ENCODE assay signal across 18 cellular contexts in the genomic region with DNA sequence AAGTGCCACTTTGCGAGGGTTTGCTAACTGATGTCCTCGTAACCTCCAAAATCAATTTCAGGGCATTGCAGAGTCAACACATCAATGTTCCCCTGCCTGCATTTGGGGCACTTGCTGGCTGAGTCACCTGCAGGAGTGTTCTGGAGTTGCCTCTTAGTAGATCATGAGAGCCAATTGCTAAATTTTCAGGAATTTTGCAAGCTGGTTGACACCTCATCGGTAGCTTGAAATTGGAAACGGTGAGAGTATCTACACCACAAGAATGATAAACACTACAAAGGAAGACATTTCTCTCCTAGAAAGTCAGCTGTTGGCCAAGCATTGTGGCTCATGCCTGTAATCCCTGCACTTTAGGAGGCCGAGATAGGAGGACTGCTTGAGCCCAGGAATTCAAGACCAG. TPM values are rescaled to one million over a fixed set of nuclear protein-coding genes. Genes with fewer than 3 reads are reported as not detected.
DNase-seq lines count a peak whose midpoint lies in the region; ATAC-seq and TF ChIP-seq lines count a peak whose summit lies in the region.
"Had no signal": no experiment of that assay in that cellular context is flagged by ENCODE, and none has a peak within 500 bp of the region (broad histone marks: within the 10 kb centered on the region; RNA-seq: fewer than 3 reads in every experiment).

No MANE protein-coding gene starts in this region.

- TF ChIP-seq CTCF in fibroblast of the aortic adventitia (IDR thresholded peaks at IDR 0.05; ENCODE audit: insufficient read depth, low read length), result no peak
- no peak for TF ChIP-seq CTCF in stomach (IDR thresholded peaks at IDR 0.05)
- no peak for TF ChIP-seq CTCF in body of pancreas (IDR thresholded peaks at IDR 0.05)

- H3K27ac ChIP-seq in stomach (peak overlapping the region in 4 of 5 donors; percentile 35 to 83 (median 73)), body of pancreas (no peak overlapping the region)
- H3K27ac ChIP-seq: colonic mucosa, VCaP had no signal

- H3K4me3 ChIP-seq in fibroblast of the aortic adventitia (ENCODE audit: low read depth, low read length) (no peak overlapping the region), stomach (no peak overlapping the region), body of pancreas (no peak overlapping the region)
- H3K4me3 ChIP-seq: colonic mucosa had no signal

- TF ChIP-seq POLR2A in stomach (IDR thresholded peaks at IDR 0.05) (no peak), body of pancreas (IDR thresholded peaks at IDR 0.05) (no peak)

- TF ChIP-seq EP300 in stomach (IDR thresholded peaks at IDR 0.05), result no peak

- WGBS in stomach, 5 donors, result 66 to 87% (median 85%) methylated on average over 5 of the region's 5 CpGs
- WGBS in body of pancreas, 2 donors, result 79 to 86% methylated on average over 5 of the region's 5 CpGs

- H3K27me3 ChIP-seq in stomach, result no peaks in the 10 kb centered on the region
- no peaks in the 10 kb centered on the region for H3K27me3 ChIP-seq in body of pancreas
- H3K27me3 ChIP-seq: colonic mucosa had no signal

- H3K9me3 ChIP-seq in stomach (no peaks in the 10 kb centered on the region), body of pancreas (no peaks in the 10 kb centered on the region)
- H3K9me3 ChIP-seq: colonic mucosa had no signal

- DNase-seq in GM03348 (ENCODE audit: low spot score), result peak; percentile 54
- DNase-seq in amniotic epithelial cell (ENCODE audit: low read depth), result peak; percentile 93
- DNase-seq in fibroblast of the aortic adventitia (ENCODE audit: low read depth), result peak; percentile 78
- no peak for DNase-seq in stomach
- DNase-seq in body of pancreas, result no peak
- DNase-seq in SK-N-DZ (ENCODE audit: low spot score), result no peak
- no peak for DNase-seq in COR-L47 (lab: John Stamatoyannopoulos, UW)
- DNase-seq: activated naive CD4-positive, alpha-beta T cell; CD4-positive, CD25-positive, alpha-beta regulatory T cell; colonic mucosa; foreskin melanocyte; islet precursor cell; naive B cell; NCI-H2107; NK-92 treated with Interleukin-12 subunit alpha and Interleukin-12 subunit beta, amount 100 ng/mL, for 24 hours; stimulated activated CD4-positive, alpha-beta T cell treated with anti-CD3 and anti-CD28 coated beads, Interleukin-1b, Interleukin-23, amount 100 ng/mL, for 48 hours had no signal

- intact Hi-C loops in stomach (cut with DNase I; ENCODE audit: low total_unique reads) (no loop called here), body of pancreas (cut with DNase I) (no loop called here)

- H3K4me1 ChIP-seq in stomach (peaks cover 0 to 49% (median 11%) of the 10 kb centered on the region in 4 donors), body of pancreas (peaks cover 25% of the 10 kb centered on the region)
- H3K4me1 ChIP-seq: colonic mucosa had no signal

- ATAC-seq in body of pancreas, result no peak
- ATAC-seq in GM19395 (IDR thresholded peaks at IDR 0.05; ENCODE audit: unreplicated experiment), result no peak

- H3K36me3 ChIP-seq in stomach, result no peaks in the 10 kb centered on the region
- no peaks in the 10 kb centered on the region for H3K36me3 ChIP-seq in body of pancreas (replicated peaks in 1 of 2; ENCODE audit: insufficient read depth in 1 of 2, low read depth in 2 of 2)
- H3K36me3 ChIP-seq: colonic mucosa had no signal

RNA-seq across cellular contexts. Expression of gene BFSP1, which starts 10.8 kb away (rescaled TPM):
- 1.3 and 3.5 TPM in 2 replicates for total RNA-seq in fibroblast of the aortic adventitia (ENCODE audit: low replicate concordance)
- 1 to 10 TPM in 3 of 5 donors, not detected in 2; 1.7 to 7.1 (median 3.2) TPM for total RNA-seq in stomach
- 1 to 10 TPM in 1 of 3 donors, under 1 TPM in 1, not detected in 1; 0.70 to 1.2 TPM for polyA plus RNA-seq in stomach
- total RNA-seq in body of pancreas, result under 1 TPM; 0.52 to 0.99 TPM
- polyA plus RNA-seq in SK-N-DZ (2014; cell fraction: cytosol; rRNA removed), result 0.45 TPM in 1 of 2 replicates, not detected in the other
- 0.32 TPM in 1 of 2 replicates, not detected in the other for polyA plus RNA-seq in SK-N-DZ (2014; cell fraction: nucleus; rRNA removed)

RNA-seq across cellular contexts. Expression of gene DSTN, which starts 27.9 kb away (rescaled TPM):
- 348 and 555 TPM in 2 replicates for total RNA-seq in fibroblast of the aortic adventitia (ENCODE audit: low replicate concordance)
- 1,000 to 10,000 TPM in 1 of 5 donors, 100 to 1,000 TPM in 4; 334 to 1,254 (median 555) TPM for total RNA-seq in stomach
- polyA plus RNA-seq in stomach, result 100 to 1,000 TPM; 464 to 624 (median 598) TPM
- 100 to 1,000 TPM; 103 to 464 TPM for total RNA-seq in body of pancreas
- 135 and 162 TPM in 2 replicates for polyA plus RNA-seq in SK-N-DZ (2014; cell fraction: cytosol; rRNA removed)
- polyA plus RNA-seq in SK-N-DZ (2014; cell fraction: nucleus; rRNA removed), result 67.2 and 68.3 TPM in 2 replicates

Comparison
In these comparisons a context has a peak if more than half of its experiments do, and no peak if none do; other contexts are left out.
1. DNase-seq: peak in GM03348 (single experiment), amniotic epithelial cell (single experiment) and fibroblast of the aortic adventitia (single experiment); none in stomach (single experiment), body of pancreas (0 of 4), SK-N-DZ (single experiment) and COR-L47 (single experiment).
2. H3K27ac ChIP-seq: peak in stomach (4 of 5); none in body of pancreas (0 of 4).